In the genomic region with DNA sequence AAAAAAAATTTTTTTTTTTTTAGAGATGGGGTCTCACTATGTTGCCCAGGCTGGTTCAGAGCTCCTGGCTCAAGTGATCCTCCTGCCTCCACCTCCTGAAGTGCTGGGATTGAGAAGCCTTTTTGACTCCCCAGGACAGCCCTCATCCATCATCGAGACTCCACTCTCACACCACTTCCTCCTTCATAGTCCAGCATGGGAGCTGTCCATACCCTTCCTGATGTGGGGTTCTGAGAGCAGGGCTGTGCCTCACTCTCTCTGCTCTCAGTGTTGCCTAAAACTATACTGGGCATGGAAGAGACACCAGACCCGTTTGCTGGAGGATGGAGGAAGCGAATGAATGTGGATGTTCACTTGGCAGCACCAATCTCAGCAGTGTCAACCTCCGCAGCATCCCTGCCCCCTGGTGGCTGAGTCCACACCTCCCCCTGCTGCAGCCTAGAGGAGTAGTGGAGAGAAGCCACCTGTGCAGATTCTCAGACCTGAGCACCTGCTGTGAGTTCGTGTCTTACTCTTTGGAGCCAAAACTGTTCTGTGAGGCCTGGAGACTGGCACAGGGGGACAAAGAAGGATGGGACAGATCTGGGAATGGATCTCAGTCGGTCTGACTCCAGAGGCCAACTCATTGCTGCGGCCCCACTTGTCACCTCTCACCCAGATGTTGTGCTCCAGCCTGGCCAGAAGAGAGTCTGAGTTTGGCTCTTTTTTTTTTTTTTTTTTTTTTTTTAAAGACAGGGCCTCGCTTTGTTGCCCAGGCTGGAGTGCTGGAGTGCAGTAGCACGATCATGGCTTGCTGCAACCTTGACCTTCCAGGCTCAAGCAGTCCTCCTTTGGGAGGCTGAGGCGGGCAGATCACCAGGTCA, we compare ENCODE assay signal across 9 cellular contexts. TPM values are rescaled to one million over a fixed set of nuclear protein-coding genes. Genes with fewer than 3 reads are reported as not detected.
DNase-seq lines count a peak whose midpoint lies in the region; ATAC-seq and TF ChIP-seq lines count a peak whose summit lies in the region.
"Had no signal": no experiment of that assay in that cellular context is flagged by ENCODE, and none has a peak within 500 bp of the region (broad histone marks: within the 10 kb centered on the region; RNA-seq: fewer than 3 reads in every experiment).

No MANE protein-coding gene starts in this region.

- H2AFZ ChIP-seq in GM23338: no peak overlapping the region

- H3K4me3 ChIP-seq in CD4-positive, CD25-positive, alpha-beta regulatory T cell (ENCODE audit: low read depth, low read length): no peak overlapping the region
- no peak overlapping the region for H3K4me3 ChIP-seq in GM23338
- no peak overlapping the region for H3K4me3 ChIP-seq in dorsolateral prefrontal cortex
- no peak overlapping the region for H3K4me3 ChIP-seq in mesendoderm (ENCODE audit: low read length)

- peaks cover 0 to 4% (median under 1%) of the 10 kb centered on the region in 4 donors for H3K4me1 Mint-ChIP-seq in CD4-positive, CD25-positive, alpha-beta regulatory T cell
- peaks cover 13% of the 10 kb centered on the region for H3K4me1 Mint-ChIP-seq in GM23338
- H3K4me1 Mint-ChIP-seq in stimulated activated effector memory CD8-positive, alpha-beta T cell treated with anti-CD3 and anti-CD28 coated beads, Interleukin-12 subunit alpha, Interleukin-12 subunit beta, amount 100 ng/mL, for 72 hours: peaks cover 14% of the 10 kb centered on the region

- H3K9me3 Mint-ChIP-seq in CD4-positive, CD25-positive, alpha-beta regulatory T cell: no peaks in the 10 kb centered on the region
- no peaks in the 10 kb centered on the region for H3K9me3 Mint-ChIP-seq in GM23338
- no peaks in the 10 kb centered on the region for H3K9me3 Mint-ChIP-seq in stimulated activated effector memory CD8-positive, alpha-beta T cell treated with anti-CD3 and anti-CD28 coated beads, Interleukin-12 subunit alpha, Interleukin-12 subunit beta, amount 100 ng/mL, for 72 hours
- H3K9me3 Mint-ChIP-seq: IgD-negative memory B cell had no signal

- H2BK5ac ChIP-seq in mesendoderm (ENCODE audit: low read length): no peak overlapping the region

- H3K9me3 ChIP-seq in CD4-positive, CD25-positive, alpha-beta regulatory T cell (ENCODE audit: control insufficient read depth in 2 of 2, low read length in 2 of 2): no peaks in the 10 kb centered on the region

- no peaks in the 10 kb centered on the region for H3K36me3 ChIP-seq in CD4-positive, CD25-positive, alpha-beta regulatory T cell (ENCODE audit: control insufficient read depth, insufficient read depth, low read length)
- H3K36me3 ChIP-seq in GM23338 (ENCODE audit: insufficient read depth) (no peaks in the 10 kb centered on the region), mesendoderm (ENCODE audit: control insufficient read depth, insufficient read depth, low read length) (no peaks in the 10 kb centered on the region)

- intact Hi-C loops in dorsolateral prefrontal cortex (cut with DNase I): no loop called here

- no peaks in the 10 kb centered on the region for H3F3A ChIP-seq in GM23338 (replicated peaks; ENCODE audit: low read depth)

- H3K4me3 Mint-ChIP-seq in CD4-positive, CD25-positive, alpha-beta regulatory T cell: no peak overlapping the region
- H3K4me3 Mint-ChIP-seq in GM23338: no peak overlapping the region
- no peak overlapping the region for H3K4me3 Mint-ChIP-seq in stimulated activated effector memory CD8-positive, alpha-beta T cell treated with anti-CD3 and anti-CD28 coated beads, Interleukin-12 subunit alpha, Interleukin-12 subunit beta, amount 100 ng/mL, for 72 hours
- H3K4me3 Mint-ChIP-seq: IgD-negative memory B cell had no signal

- H3K18ac ChIP-seq in mesendoderm (ENCODE audit: low read length): no peak overlapping the region

- no peaks in the 10 kb centered on the region for H4K20me1 ChIP-seq in GM23338 (replicated peaks; ENCODE audit: insufficient read depth)

- DNase-seq in CD4-positive, CD25-positive, alpha-beta regulatory T cell: peak; percentile 21 to 66 (median 55)
- DNase-seq in GM23338 (ENCODE audit: low spot score): peak; percentile 94
- DNase-seq in NCI-H2227 (lab: John Stamatoyannopoulos, UW; ENCODE audit: unreplicated experiment): peak; percentile 79
- peak in 9 of 10 donors; percentile 12 to 66 (median 45) for DNase-seq in dorsolateral prefrontal cortex
- DNase-seq in mesendoderm: peak; percentile 87
- DNase-seq in stimulated activated effector memory CD8-positive, alpha-beta T cell treated with anti-CD3 and anti-CD28 coated beads, Interleukin-12 subunit alpha, Interleukin-12 subunit beta, amount 100 ng/mL, for 72 hours (ENCODE audit: low spot score in 2 of 2): peak; percentile 69 to 85

- no peaks in the 10 kb centered on the region for H3K36me3 Mint-ChIP-seq in CD4-positive, CD25-positive, alpha-beta regulatory T cell
- H3K36me3 Mint-ChIP-seq in GM23338 (ENCODE audit: low read depth): no peaks in the 10 kb centered on the region
- no peaks in the 10 kb centered on the region for H3K36me3 Mint-ChIP-seq in stimulated activated effector memory CD8-positive, alpha-beta T cell treated with anti-CD3 and anti-CD28 coated beads, Interleukin-12 subunit alpha, Interleukin-12 subunit beta, amount 100 ng/mL, for 72 hours
- H3K36me3 Mint-ChIP-seq: IgD-negative memory B cell had no signal

- no peak overlapping the region for H2BK15ac ChIP-seq in mesendoderm (replicated peaks; ENCODE audit: low read depth)

- no peak overlapping the region for H2AK5ac ChIP-seq in mesendoderm (ENCODE audit: low read length)

- no peak overlapping the region for H3K4ac ChIP-seq in mesendoderm (ENCODE audit: low read depth, low read length)

- H3K79me2 ChIP-seq in GM23338 (replicated peaks; ENCODE audit: insufficient read depth) (no peaks in the 10 kb centered on the region), mesendoderm (ENCODE audit: control insufficient read depth, insufficient read depth, low read length) (no peaks in the 10 kb centered on the region)

- H3K9me2 ChIP-seq in GM23338 (ENCODE audit: insufficient read depth): no peaks in the 10 kb centered on the region

- no peak overlapping the region for H4K5ac ChIP-seq in mesendoderm (ENCODE audit: low read length)

- no peaks in the 10 kb centered on the region for H3K79me1 ChIP-seq in mesendoderm (ENCODE audit: low read length)

- H3K27ac Mint-ChIP-seq in CD4-positive, CD25-positive, alpha-beta regulatory T cell: no peak overlapping the region
- H3K27ac Mint-ChIP-seq in GM23338: no peak overlapping the region
- H3K27ac Mint-ChIP-seq in stimulated activated effector memory CD8-positive, alpha-beta T cell treated with anti-CD3 and anti-CD28 coated beads, Interleukin-12 subunit alpha, Interleukin-12 subunit beta, amount 100 ng/mL, for 72 hours: no peak overlapping the region
- H3K27ac Mint-ChIP-seq: IgD-negative memory B cell had no signal

- no peak overlapping the region for H3K4me2 ChIP-seq in GM23338
- no peak overlapping the region for H3K4me2 ChIP-seq in mesendoderm (ENCODE audit: low read length)

- no peak overlapping the region for H4K8ac ChIP-seq in mesendoderm (ENCODE audit: low read depth, low read length)

- peaks cover under 1% of the 10 kb centered on the region for H3K4me1 ChIP-seq in CD4-positive, CD25-positive, alpha-beta regulatory T cell (ENCODE audit: control insufficient read depth, insufficient read depth, low read length, poor library complexity, severe bottlenecking)
- H3K4me1 ChIP-seq in GM23338 (ENCODE audit: insufficient read depth) (peaks cover 4% of the 10 kb centered on the region; the same call in 1 of the 2 replicates), mesendoderm (ENCODE audit: control insufficient read depth, low read depth, low read length) (no peaks in the 10 kb centered on the region)

- peak; percentile 55 to 67 for ATAC-seq in CD4-positive, CD25-positive, alpha-beta regulatory T cell (ENCODE audit: low read depth in 2 of 2)
- ATAC-seq in GM23338: peak; percentile 97
- ATAC-seq in activated CD4-positive, CD25-positive, alpha-beta regulatory T cell treated with anti-CD3 and anti-CD28 coated beads, Interleukin-2, amount 50 U/mL, for 24 hours: peak; percentile 86 to 87
- ATAC-seq in stimulated activated effector memory CD8-positive, alpha-beta T cell treated with anti-CD3 and anti-CD28 coated beads, Interleukin-12 subunit alpha, Interleukin-12 subunit beta, amount 100 ng/mL, for 72 hours: peak; percentile 93
- no peak for ATAC-seq in GM21529 (IDR thresholded peaks at IDR 0.05; ENCODE audit: unreplicated experiment)

- no CpG with 5 or more reads among the region's 10 CpGs for WGBS in mesendoderm (ENCODE audit: extremely low coverage, insufficient coverage, low lambda C conversion rate)

- no peak overlapping the region for H3K27ac ChIP-seq in CD4-positive, CD25-positive, alpha-beta regulatory T cell (ENCODE audit: insufficient read depth, low read length, poor library complexity, severe bottlenecking)
- H3K27ac ChIP-seq in GM23338 (ENCODE audit: low read depth): no peak overlapping the region
- H3K27ac ChIP-seq in dorsolateral prefrontal cortex: no peak overlapping the region
- no peak overlapping the region for H3K27ac ChIP-seq in mesendoderm (ENCODE audit: low read depth, low read length)

- H2BK120ac ChIP-seq in mesendoderm (ENCODE audit: low read depth, low read length): no peak overlapping the region

- H3K27me3 Mint-ChIP-seq in CD4-positive, CD25-positive, alpha-beta regulatory T cell: peaks cover 23% of the 10 kb centered on the region
- peaks cover 9% of the 10 kb centered on the region for H3K27me3 Mint-ChIP-seq in GM23338 (ENCODE audit: insufficient read depth, low read depth, poor library complexity)

- peak; percentile 93 to 99 for TF ChIP-seq CTCF in GM23338 (conservative IDR thresholded peaks at IDR 0.05; ENCODE audit: low read depth in 2 of 2)
- peak; percentile 41 to 83 (median 70) for TF ChIP-seq CTCF in dorsolateral prefrontal cortex (IDR thresholded peaks at IDR 0.05 in 54 of 56, conservative IDR thresholded peaks at IDR 0.05 in 2 of 56; ENCODE audit: low read depth in 1 of 56, partially characterized antibody in 56 of 56)

- no peak overlapping the region for H3K23ac ChIP-seq in mesendoderm (ENCODE audit: low read length)

- no peak overlapping the region for H3K56ac ChIP-seq in mesendoderm (ENCODE audit: low read length)

- H3K27me3 ChIP-seq in CD4-positive, CD25-positive, alpha-beta regulatory T cell (ENCODE audit: control insufficient read depth, insufficient read depth, low read length): peaks cover 5% of the 10 kb centered on the region
- H3K27me3 ChIP-seq in GM23338 (ENCODE audit: insufficient read depth): peaks cover 10% of the 10 kb centered on the region
- peaks cover 0 to 8% (median under 1%) of the 10 kb centered on the region in 45 donors for H3K27me3 ChIP-seq in dorsolateral prefrontal cortex
- H3K27me3 ChIP-seq in mesendoderm (ENCODE audit: insufficient read depth, low read length, poor library complexity): no peaks in the 10 kb centered on the region

- no peak overlapping the region for H3K9ac ChIP-seq in mesendoderm (ENCODE audit: low read length)

RNA-seq across cellular contexts. Expression of gene TINAGL1, which starts 17.7 kb away (rescaled TPM):
- total RNA-seq in CD4-positive, CD25-positive, alpha-beta regulatory T cell: not detected
- not detected for polyA plus RNA-seq in CD4-positive, CD25-positive, alpha-beta regulatory T cell
- 15.8 and 20.4 TPM in 2 replicates for total RNA-seq in GM23338 (2014; rRNA removed; shearing (Covaris generic))
- 6.2 and 6.8 TPM in 2 replicates for polyA plus RNA-seq in GM23338 (2016; fragmentation: Nextera tagmentation; extraction: Ambion mirVana)
- 10 to 100 TPM in 105 of 120 experiments, 1 to 10 TPM in 15; 6.6 to 45.5 (median 15.6) TPM for total RNA-seq in dorsolateral prefrontal cortex
- 2.5 TPM for polyA plus RNA-seq in mesendoderm (2013, experiment 1 of 2)
- 2.7 TPM for polyA plus RNA-seq in mesendoderm (2013, experiment 2 of 2)
- polyA plus RNA-seq: IgD-negative memory B cell had no signal

RNA-seq across cellular contexts. Expression of gene HCRTR1, which starts 23.5 kb away (rescaled TPM):
- not detected for total RNA-seq in CD4-positive, CD25-positive, alpha-beta regulatory T cell
- not detected for polyA plus RNA-seq in CD4-positive, CD25-positive, alpha-beta regulatory T cell
- 1.0 TPM in 1 of 2 replicates, not detected in the other for total RNA-seq in GM23338 (2014; rRNA removed; shearing (Covaris generic))
- polyA plus RNA-seq in GM23338 (2016; fragmentation: Nextera tagmentation; extraction: Ambion mirVana): 0.15 TPM in 1 of 2 replicates, not detected in the other
- total RNA-seq in dorsolateral prefrontal cortex: 1 to 10 TPM in 8 of 120 experiments, under 1 TPM in 41, not detected in 71; 0.22 to 1.4 (median 0.52) TPM
- 0.04 TPM for polyA plus RNA-seq in mesendoderm (2013, experiment 1 of 2)
- polyA plus RNA-seq in mesendoderm (2013, experiment 2 of 2): 0.04 TPM
- polyA plus RNA-seq: IgD-negative memory B cell had no signal

RNA-seq across cellular contexts. Expression of gene PEF1, which starts 50.7 kb away (rescaled TPM):
- total RNA-seq in CD4-positive, CD25-positive, alpha-beta regulatory T cell: 58.8 TPM
- polyA plus RNA-seq in CD4-positive, CD25-positive, alpha-beta regulatory T cell: 100 to 1,000 TPM in 2 of 4 donors, 10 to 100 TPM in 2; 94.2 to 108 (median 101) TPM
- total RNA-seq in GM23338 (2014; rRNA removed; shearing (Covaris generic)): 60.5 and 68.5 TPM in 2 replicates
- polyA plus RNA-seq in GM23338 (2016; fragmentation: Nextera tagmentation; extraction: Ambion mirVana): 22.0 and 22.3 TPM in 2 replicates
- 10 to 100 TPM; 41.8 to 80.3 (median 60.8) TPM for total RNA-seq in dorsolateral prefrontal cortex
- polyA plus RNA-seq in mesendoderm (2013, experiment 1 of 2): 48.7 TPM
- 49.2 TPM for polyA plus RNA-seq in mesendoderm (2013, experiment 2 of 2)
